22 cellular contexts compared by ENCODE assay signal in the genomic region with DNA sequence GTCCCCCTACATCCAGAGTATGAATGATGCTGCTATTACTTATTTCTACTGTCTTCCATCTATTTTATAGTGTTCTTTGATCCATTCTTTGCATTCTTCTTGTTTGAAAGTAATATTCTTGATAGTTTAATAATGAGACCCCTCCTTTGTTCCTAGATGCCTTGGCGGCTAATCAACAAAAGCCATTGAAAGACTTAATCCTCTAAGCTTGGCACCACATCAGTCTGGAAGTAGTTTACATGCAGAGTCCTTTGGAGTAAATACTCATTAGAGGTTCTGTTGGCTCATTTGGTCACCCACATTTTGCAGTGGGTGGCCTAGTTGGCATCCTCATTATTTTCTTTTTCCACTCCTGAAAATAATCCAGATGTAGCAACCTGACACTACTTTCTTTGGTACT.
"Had no signal": no experiment of that assay in that cellular context is flagged by ENCODE, and none has a peak within 500 bp of the region (broad histone marks: within the 10 kb centered on the region; RNA-seq: fewer than 3 reads in every experiment).

No MANE protein-coding gene starts in this region.

- H3K36me3 ChIP-seq: ascending aorta, brain microvascular endothelial cell, cardiac muscle cell, SJCRH30 had no signal

- H3K27ac Mint-ChIP-seq: activated CD8-positive, alpha-beta T cell treated with anti-CD3 and anti-CD28 coated beads for 36 hours; activated naive CD4-positive, alpha-beta T cell treated with anti-CD3 and anti-CD28 coated beads, Interleukin-2, amount 50 U/mL, for 24 hours; activated naive CD8-positive, alpha-beta T cell treated with anti-CD3 and anti-CD28 coated beads, Interleukin-2, amount 50 U/mL, for 24 hours had no signal

- H3K27me3 ChIP-seq: ascending aorta, brain microvascular endothelial cell, cardiac muscle cell, SJCRH30 had no signal

- H3K36me3 Mint-ChIP-seq: activated naive CD4-positive, alpha-beta T cell treated with anti-CD3 and anti-CD28 coated beads, Interleukin-2, amount 50 U/mL, for 24 hours had no signal

- H3K4me2 ChIP-seq: SK-N-SH had no signal

- H3K9ac ChIP-seq: SK-N-SH had no signal

- H3K27me3 Mint-ChIP-seq: activated CD8-positive, alpha-beta T cell treated with anti-CD3 and anti-CD28 coated beads for 36 hours; activated naive CD4-positive, alpha-beta T cell treated with anti-CD3 and anti-CD28 coated beads, Interleukin-2, amount 50 U/mL, for 24 hours; activated naive CD8-positive, alpha-beta T cell treated with anti-CD3 and anti-CD28 coated beads, Interleukin-2, amount 50 U/mL, for 24 hours had no signal

- H3K4me3 ChIP-seq: ascending aorta, cardiac muscle cell, SJCRH30 had no signal

- H3K4me1 Mint-ChIP-seq: activated naive CD4-positive, alpha-beta T cell treated with anti-CD3 and anti-CD28 coated beads, Interleukin-2, amount 50 U/mL, for 24 hours; activated naive CD8-positive, alpha-beta T cell treated with anti-CD3 and anti-CD28 coated beads, Interleukin-2, amount 50 U/mL, for 24 hours had no signal

- H3K4me3 Mint-ChIP-seq: activated CD8-positive, alpha-beta T cell treated with anti-CD3 and anti-CD28 coated beads for 36 hours; activated naive CD4-positive, alpha-beta T cell treated with anti-CD3 and anti-CD28 coated beads, Interleukin-2, amount 50 U/mL, for 24 hours; activated naive CD8-positive, alpha-beta T cell treated with anti-CD3 and anti-CD28 coated beads, Interleukin-2, amount 50 U/mL, for 24 hours had no signal

- H3K9me3 Mint-ChIP-seq: activated CD8-positive, alpha-beta T cell treated with anti-CD3 and anti-CD28 coated beads for 36 hours had no signal

- H3K4me1 ChIP-seq: ascending aorta, SJCRH30 had no signal

- ATAC-seq: activated CD4-positive, CD25-positive, alpha-beta regulatory T cell treated with anti-CD3 and anti-CD28 coated beads, Interleukin-2, amount 50 U/mL, for 24 hours; activated CD8-positive, alpha-beta T cell treated with anti-CD3 and anti-CD28 coated beads for 36 hours; activated naive CD8-positive, alpha-beta T cell treated with anti-CD3 and anti-CD28 coated beads, Interleukin-2, amount 50 U/mL, for 24 hours had no signal

- H3K9me3 ChIP-seq: ascending aorta, SJCRH30, SK-N-SH had no signal

- DNase-seq: activated CD4-positive, alpha-beta T cell treated with anti-CD3 and anti-CD28 coated beads for 4 hours; activated CD8-positive, alpha-beta memory T cell treated with anti-CD3 and anti-CD28 coated beads, Interleukin-2, amount 50 U/mL, for 4 hours; activated CD8-positive, alpha-beta T cell treated with anti-CD3 and anti-CD28 coated beads for 36 hours; activated effector memory CD4-positive, alpha-beta T cell treated with Interleukin-2 at 50 U/mL for 16 hours; activated naive CD4-positive, alpha-beta T cell; activated naive CD8-positive, alpha-beta T cell treated with anti-CD3 and anti-CD28 coated beads, Interleukin-2, amount 50 U/mL, for 24 hours; amniotic stem cell; brain microvascular endothelial cell; IMR-90; KG1; NCI-H1048; NCI-H1694; NCI-H2029 treated with DMSO at 0.1 percent for 48 hours; NCI-H446; NCI-H748 treated with DMSO at 0.1 percent for 48 hours; SJCRH30; SK-N-SH; T-helper 1 cell had no signal

- H3K27ac ChIP-seq: ascending aorta, brain microvascular endothelial cell, cardiac muscle cell, SJCRH30 had no signal
